In the genomic region with DNA sequence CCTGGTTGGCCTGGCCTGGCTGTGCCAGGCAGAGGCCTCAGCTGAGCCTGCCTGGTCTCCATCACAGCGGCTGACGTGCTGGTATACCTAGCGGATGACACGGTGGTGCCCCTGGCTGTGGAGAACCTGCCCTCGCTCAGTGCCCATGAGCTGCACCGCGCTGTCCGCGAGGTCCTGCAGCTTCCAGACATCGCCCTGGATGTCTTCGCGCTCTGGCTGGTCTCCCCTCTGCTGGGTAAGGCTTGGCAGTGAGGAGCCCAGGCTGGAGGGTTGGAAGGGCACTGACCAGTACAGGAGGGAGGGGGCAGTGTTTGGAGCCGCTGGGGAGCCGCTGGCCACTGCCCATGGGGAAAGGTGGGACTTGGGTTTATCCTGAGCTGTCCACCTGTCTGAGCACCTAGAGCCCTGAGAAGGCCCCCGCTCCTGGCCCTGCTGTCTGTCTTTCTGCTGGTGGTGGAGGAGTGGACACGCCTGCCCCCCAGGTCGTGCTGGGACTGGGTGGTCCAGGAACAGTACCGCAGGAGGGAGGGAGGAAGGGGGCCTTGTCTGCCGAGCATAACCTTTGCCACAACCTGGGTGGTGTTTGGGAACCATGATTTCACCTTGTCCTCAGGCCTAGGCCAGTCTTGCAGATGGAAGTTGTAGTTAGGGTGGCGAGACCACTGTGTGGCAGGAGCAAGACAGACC, we compare ENCODE assay signal across 8 cellular contexts. TPM values are rescaled to one million over a fixed set of nuclear protein-coding genes. Genes with fewer than 3 reads are reported as not detected.
DNase-seq lines count a peak whose midpoint lies in the region; ATAC-seq and TF ChIP-seq lines count a peak whose summit lies in the region.

No MANE protein-coding gene starts in this region.

- no peak overlapping the region; the same call in 1 of the 2 replicates for H3K18ac ChIP-seq in IMR-90 (ENCODE audit: low read depth, low read length)

- H2BK15ac ChIP-seq in IMR-90 (ENCODE audit: low read depth, low read length): 0 out of 3 replicates have a peak overlapping the region, but pooled peaks have one; percentile 44

- TF ChIP-seq CTCF in IMR-90 (conservative IDR thresholded peaks at IDR 0.05; ENCODE audit: low read depth, low read length) (no peak), chondrocyte (IDR thresholded peaks at IDR 0.05) (no peak), BE2C (IDR thresholded peaks at IDR 0.05; ENCODE audit: low read depth, low read length) (no peak)

- H3K4me1 ChIP-seq in ACC112 (ENCODE audit: control insufficient read depth, insufficient read depth, low read length, unreplicated experiment) (peaks cover 59% of the 10 kb centered on the region), IMR-90 (ENCODE audit: control insufficient read depth, insufficient read depth, low read length) (peaks cover 31% of the 10 kb centered on the region), BE2C (no peaks in the 10 kb centered on the region)

- peak overlapping the region; percentile 18 to 92 for H4K8ac ChIP-seq in IMR-90 (ENCODE audit: low read depth in 2 of 2, low read length in 2 of 2)

- H3K4me3 ChIP-seq in ACC112 (ENCODE audit: low read depth, low read length) (peak overlapping the region; percentile 99; the same call in 1 of the 2 replicates), IMR-90 (ENCODE audit: insufficient read depth, low read depth, low read length) (no peak overlapping the region), BE2C (ENCODE audit: low read depth, low read length) (no peak overlapping the region)

- H2AK5ac ChIP-seq in IMR-90 (ENCODE audit: low read depth, low read length): peak overlapping the region; percentile 96

- peaks cover 8% of the 10 kb centered on the region; the same call in 1 of the 2 replicates for H4K20me1 ChIP-seq in IMR-90 (ENCODE audit: insufficient read depth, low read length)

- peaks cover 4% of the 10 kb centered on the region for H3K36me3 Mint-ChIP-seq in chondrocyte (ENCODE audit: low read depth)
- H3K36me3 Mint-ChIP-seq in natural killer cell treated with Interleukin-12 subunit alpha and Interleukin-12 subunit beta and Interleukin-15 and Interleukin-18, amount 100 ng/mL, for 72 hours: no peaks in the 10 kb centered on the region

- no peak for ATAC-seq in IMR-90 (ENCODE audit: low read depth)
- no peak for ATAC-seq in natural killer cell treated with Interleukin-12 subunit alpha and Interleukin-12 subunit beta and Interleukin-15 and Interleukin-18, amount 100 ng/mL, for 72 hours
- no peak for ATAC-seq in GM18907 (IDR thresholded peaks at IDR 0.05; ENCODE audit: unreplicated experiment)

- no peaks in the 10 kb centered on the region for H3K27me3 Mint-ChIP-seq in chondrocyte (ENCODE audit: low read depth)
- no peaks in the 10 kb centered on the region for H3K27me3 Mint-ChIP-seq in natural killer cell treated with Interleukin-12 subunit alpha and Interleukin-12 subunit beta and Interleukin-15 and Interleukin-18, amount 100 ng/mL, for 72 hours

- POLR2A ChIA-PET in IMR-90 (lab: Charles Lee; ENCODE audit: unreplicated experiment): interaction anchor here (2.8 kb wide), 1 partner anchor 110 kb away, joined by 14 read pairs; a partner anchor contains a TSS

- H3K27ac Mint-ChIP-seq in chondrocyte (ENCODE audit: unreplicated experiment): peak overlapping the region; percentile 87
- peak overlapping the region; percentile 14 to 63 for H3K27ac Mint-ChIP-seq in natural killer cell treated with Interleukin-12 subunit alpha and Interleukin-12 subunit beta and Interleukin-15 and Interleukin-18, amount 100 ng/mL, for 72 hours

- H3K4me3 Mint-ChIP-seq in chondrocyte (ENCODE audit: unreplicated experiment): peak overlapping the region; percentile 63
- peak overlapping the region; percentile 67 for H3K4me3 Mint-ChIP-seq in natural killer cell treated with Interleukin-12 subunit alpha and Interleukin-12 subunit beta and Interleukin-15 and Interleukin-18, amount 100 ng/mL, for 72 hours

- TF ChIP-seq POLR2A in IMR-90 (IDR thresholded peaks at IDR 0.05; ENCODE audit: low read depth, low read length): peak; percentile 3

- peak overlapping the region; percentile 10; the same call in 1 of the 2 replicates for H3K9ac ChIP-seq in IMR-90 (ENCODE audit: low read depth, low read length)

- dilution Hi-C loops in IMR-90 (cut with HindIII; ENCODE audit: low sequenced_read_pairs, unreplicated experiment): no loop called here

- H3K79me1 ChIP-seq in IMR-90 (ENCODE audit: low read depth in 1 of 2, low read length in 2 of 2): peaks cover 25 to 82% of the 10 kb centered on the region in 2 experiments

- H3K9me1 ChIP-seq in IMR-90 (ENCODE audit: insufficient read depth, low read length): peaks cover 25% of the 10 kb centered on the region

- peak overlapping the region; percentile 66 for H4K91ac ChIP-seq in IMR-90 (ENCODE audit: insufficient read depth, low read depth, low read length)

- no peaks in the 10 kb centered on the region for H3K27me3 ChIP-seq in ACC112 (ENCODE audit: insufficient read depth, low read length)
- H3K27me3 ChIP-seq in IMR-90 (ENCODE audit: control insufficient read depth, insufficient read depth, low read length): no peaks in the 10 kb centered on the region
- H3K27me3 ChIP-seq in BE2C: no peaks in the 10 kb centered on the region

- H2AK9ac ChIP-seq in IMR-90 (replicated peaks; ENCODE audit: low read depth, low read length, poor library complexity): no peak overlapping the region

- H3K4me2 ChIP-seq in IMR-90 (ENCODE audit: low read depth, low read length): no peak overlapping the region; the same call in 1 of the 2 replicates

- CTCF ChIA-PET in IMR-90 (lab: Yijun Ruan, JAX): no interaction called here

- 77% methylated on average over 4 of the region's 20 CpGs; no CpG with 5 or more reads in 1 of the 2 experiments for WGBS in IMR-90 (ENCODE audit: extremely low coverage in 2 of 2, insufficient read length in 1 of 2), 2 experiments

- H3K27ac ChIP-seq in ACC112 (ENCODE audit: low read depth, low read length) (no peak overlapping the region), IMR-90 (ENCODE audit: insufficient read depth, low read length) (peak overlapping the region; percentile 73)

- in situ Hi-C loops in IMR-90 (cut with MboI; ENCODE audit: low sequenced_read_pairs): no loop called here

- peaks cover 62% of the 10 kb centered on the region for H3K4me1 Mint-ChIP-seq in chondrocyte (ENCODE audit: low read depth)
- H3K4me1 Mint-ChIP-seq in natural killer cell treated with Interleukin-12 subunit alpha and Interleukin-12 subunit beta and Interleukin-15 and Interleukin-18, amount 100 ng/mL, for 72 hours (ENCODE audit: low read depth in 2 of 2): peaks cover 37 to 52% of the 10 kb centered on the region in 2 donors

- TF ChIP-seq RAD21 in IMR-90 (IDR thresholded peaks at IDR 0.05; ENCODE audit: low read length): no peak

- H2BK5ac ChIP-seq in IMR-90 (ENCODE audit: low read depth, low read length, poor library complexity, severe bottlenecking): peak overlapping the region; percentile 41

- no peaks in the 10 kb centered on the region for H3K9me3 Mint-ChIP-seq in chondrocyte (ENCODE audit: low read depth)
- H3K9me3 Mint-ChIP-seq in natural killer cell treated with Interleukin-12 subunit alpha and Interleukin-12 subunit beta and Interleukin-15 and Interleukin-18, amount 100 ng/mL, for 72 hours: no peaks in the 10 kb centered on the region

- peak overlapping the region; percentile 95 for H3K23ac ChIP-seq in IMR-90 (ENCODE audit: low read depth, low read length)

- peaks cover 62% of the 10 kb centered on the region for H3K79me2 ChIP-seq in ACC112 (ENCODE audit: control insufficient read depth, insufficient read depth, low read length, unreplicated experiment)

- H3K36me3 ChIP-seq in ACC112 (ENCODE audit: insufficient read depth, low read length) (peaks cover 7% of the 10 kb centered on the region; the same call in 1 of the 2 replicates), IMR-90 (ENCODE audit: control insufficient read depth, insufficient read depth, low read length) (peaks cover 26% of the 10 kb centered on the region; the same call in 1 of the 2 replicates), BE2C (no peaks in the 10 kb centered on the region)

- no peak for DNase-seq in IMR-90
- peak; percentile 90 for DNase-seq in chondrocyte (ENCODE audit: low spot score)
- DNase-seq in natural killer cell treated with Interleukin-12 subunit alpha and Interleukin-12 subunit beta and Interleukin-15 and Interleukin-18, amount 100 ng/mL, for 72 hours (ENCODE audit: low spot score): no peak
- no peak for DNase-seq in kidney tubule cell (ENCODE audit: low spot score)
- DNase-seq in NCI-H187 treated with DMSO at 0.1 percent for 48 hours (lab: John Stamatoyannopoulos, UW): no peak
- no peak for DNase-seq in BE2C

- H3K14ac ChIP-seq in IMR-90 (replicated peaks; ENCODE audit: low read depth, low read length): peak overlapping the region; percentile 67

- intact Hi-C loops in IMR-90 (cut with micrococcal nuclease): no loop called here

- H2AFZ ChIP-seq in ACC112 (ENCODE audit: low read length, unreplicated experiment) (no peak overlapping the region), IMR-90 (replicated peaks; ENCODE audit: low read length, poor library complexity) (peak overlapping the region; percentile 53)

- H3K56ac ChIP-seq in IMR-90 (ENCODE audit: extremely low read depth, insufficient read depth, low read length): no peak overlapping the region

- no peak overlapping the region; the same call in 1 of the 2 replicates for H2BK20ac ChIP-seq in IMR-90 (ENCODE audit: low read depth, low read length)

- peak overlapping the region; percentile 54 for H3K4ac ChIP-seq in IMR-90 (ENCODE audit: low read depth, low read length)

- H3K9me3 ChIP-seq in IMR-90 (ENCODE audit: control insufficient read depth, insufficient read depth, low read length) (no peaks in the 10 kb centered on the region), BE2C (no peaks in the 10 kb centered on the region)

- no peak overlapping the region for H2BK120ac ChIP-seq in IMR-90 (ENCODE audit: low read depth, low read length)

- H4K5ac ChIP-seq in IMR-90 (ENCODE audit: low read depth, low read length): peak overlapping the region; percentile 61; the same call in 1 of the 2 replicates

- BruUV-seq in IMR-90 (replicated peaks; lab: Mats Ljungman, UMichigan): no TSS peak

RNA-seq across cellular contexts. Expression of a gene that starts 3.0 kb away (rescaled TPM):
- total RNA-seq in IMR-90 (2012; rRNA removed) (10.8 and 11.3 TPM in 2 replicates), chondrocyte (43.6 to 49.6 TPM (median 45.5 TPM) in 3 replicates)
- polyA plus RNA-seq in IMR-90 (2012; rRNA removed): 19.8 and 22.5 TPM in 2 replicates
- polyA plus RNA-seq in IMR-90 (2012; cell fraction: cytosol; rRNA removed): 30.0 and 36.2 TPM in 2 replicates
- 33.2 and 66.1 TPM in 2 replicates for polyA plus RNA-seq in IMR-90 (2012; cell fraction: nucleus; rRNA removed; ENCODE audit: low replicate concordance)
- total RNA-seq in natural killer cell treated with Interleukin-12 subunit alpha and Interleukin-12 subunit beta and Interleukin-15 and Interleukin-18, amount 100 ng/mL, for 72 hours: 10 to 100 TPM; 50.5 to 68.4 TPM
- 12.5 TPM for polyA plus RNA-seq in BE2C (2012; ENCODE audit: insufficient read depth, insufficient read length, low read depth)

RNA-seq across cellular contexts. Expression of a gene that starts 7.0 kb away (rescaled TPM):
- total RNA-seq in IMR-90 (2012; rRNA removed) (0.56 and 0.72 TPM in 2 replicates), chondrocyte (11.7 to 14.4 TPM (median 13.1 TPM) in 3 replicates)
- polyA plus RNA-seq in IMR-90 (2012; rRNA removed): 1.2 and 1.3 TPM in 2 replicates
- 0.69 and 1.5 TPM in 2 replicates for polyA plus RNA-seq in IMR-90 (2012; cell fraction: cytosol; rRNA removed)
- 5.8 and 7.2 TPM in 2 replicates for polyA plus RNA-seq in IMR-90 (2012; cell fraction: nucleus; rRNA removed; ENCODE audit: low replicate concordance)
- 10 to 100 TPM; 10.8 to 12.6 TPM for total RNA-seq in natural killer cell treated with Interleukin-12 subunit alpha and Interleukin-12 subunit beta and Interleukin-15 and Interleukin-18, amount 100 ng/mL, for 72 hours
- 2.7 TPM for polyA plus RNA-seq in BE2C (2012; ENCODE audit: insufficient read depth, insufficient read length, low read depth)

RNA-seq across cellular contexts. Expression of a gene that starts 33.2 kb away (rescaled TPM):
- total RNA-seq in IMR-90 (2012; rRNA removed) (30.1 and 38.0 TPM in 2 replicates), chondrocyte (333 to 440 TPM (median 377 TPM) in 3 replicates)
- polyA plus RNA-seq in IMR-90 (2012; rRNA removed): 56.3 and 114 TPM in 2 replicates
- polyA plus RNA-seq in IMR-90 (2012; cell fraction: cytosol; rRNA removed): 12.5 and 21.1 TPM in 2 replicates
- 237 and 1,050 TPM in 2 replicates for polyA plus RNA-seq in IMR-90 (2012; cell fraction: nucleus; rRNA removed; ENCODE audit: low replicate concordance)
- 100 to 1,000 TPM; 432 to 571 TPM for total RNA-seq in natural killer cell treated with Interleukin-12 subunit alpha and Interleukin-12 subunit beta and Interleukin-15 and Interleukin-18, amount 100 ng/mL, for 72 hours
- 301 TPM for polyA plus RNA-seq in BE2C (2012; ENCODE audit: insufficient read depth, insufficient read length, low read depth)

RNA-seq across cellular contexts. Expression of a gene that starts 34.9 kb away (rescaled TPM):
- total RNA-seq in IMR-90 (2012; rRNA removed): 0.28 TPM in 1 of 2 replicates, not detected in the other
- polyA plus RNA-seq in IMR-90 (2012; rRNA removed): 0.12 TPM in 1 of 2 replicates, not detected in the other
- polyA plus RNA-seq in IMR-90 (2012; cell fraction: cytosol; rRNA removed): 0.06 and 0.11 TPM in 2 replicates
- 0.46 and 0.78 TPM in 2 replicates for polyA plus RNA-seq in IMR-90 (2012; cell fraction: nucleus; rRNA removed; ENCODE audit: low replicate concordance)
- total RNA-seq in chondrocyte: 0.10 to 0.18 TPM in 2 of 3 replicates, not detected in the other
- total RNA-seq in natural killer cell treated with Interleukin-12 subunit alpha and Interleukin-12 subunit beta and Interleukin-15 and Interleukin-18, amount 100 ng/mL, for 72 hours: 1 to 10 TPM in 1 of 2 donors, under 1 TPM in 1; 0.59 to 1.3 TPM
- polyA plus RNA-seq in BE2C (2012; ENCODE audit: insufficient read depth, insufficient read length, low read depth): 0.43 TPM

RNA-seq across cellular contexts. Expression of a gene that starts 55.8 kb away (rescaled TPM):
- total RNA-seq in IMR-90 (2012; rRNA removed) (37.2 and 42.8 TPM in 2 replicates), chondrocyte (49.7 to 52.3 TPM (median 49.9 TPM) in 3 replicates)
- 54.3 and 62.5 TPM in 2 replicates for polyA plus RNA-seq in IMR-90 (2012; rRNA removed)
- polyA plus RNA-seq in IMR-90 (2012; cell fraction: cytosol; rRNA removed): 41.8 and 53.8 TPM in 2 replicates
- 72.6 and 78.3 TPM in 2 replicates for polyA plus RNA-seq in IMR-90 (2012; cell fraction: nucleus; rRNA removed; ENCODE audit: low replicate concordance)
- 10 to 100 TPM; 61.8 to 82.5 TPM for total RNA-seq in natural killer cell treated with Interleukin-12 subunit alpha and Interleukin-12 subunit beta and Interleukin-15 and Interleukin-18, amount 100 ng/mL, for 72 hours
- 59.0 TPM for polyA plus RNA-seq in BE2C (2012; ENCODE audit: insufficient read depth, insufficient read length, low read depth)
